In genomic region chr5:137142371-137143243, GRCh38 we compare ENCODE assay signal across 8 cellular contexts.
A peak's percentile ranks its signal among the peaks of the same experiment; 100 is the strongest.
DNase-seq lines count a peak whose midpoint lies in the region; ATAC-seq and TF ChIP-seq lines count a peak whose summit lies in the region.

No MANE protein-coding gene starts in this region.

- H3K9me3 Mint-ChIP-seq in activated naive CD4-positive, alpha-beta T cell treated with anti-CD3 and anti-CD28 coated beads, Interleukin-2, amount 50 U/mL, for 72 hours = peaks cover 0 to 3% of the 10 kb centered on the region in 2 donors

- 51 to 63% methylated on average over 5 of the region's 5 CpGs for WGBS in lower leg skin, 2 donors

- ATAC-seq in HG02763 (IDR thresholded peaks at IDR 0.05; ENCODE audit: unreplicated experiment) (peak; percentile 63), SK-N-SH treated with all-trans-retinoic acid at 6 μM for 48 hours (peak; percentile 78)
- ATAC-seq in activated naive CD4-positive, alpha-beta T cell treated with anti-CD3 and anti-CD28 coated beads, Interleukin-2, amount 50 U/mL, for 72 hours = no peak

- no peak for TF ChIP-seq POLR2A in lower leg skin (IDR thresholded peaks at IDR 0.05)

- H3K4me3 ChIP-seq in lower leg skin (ENCODE audit: low read depth, poor library complexity, severe bottlenecking) = no peak overlapping the region

- H3K36me3 Mint-ChIP-seq in activated naive CD4-positive, alpha-beta T cell treated with anti-CD3 and anti-CD28 coated beads, Interleukin-2, amount 50 U/mL, for 72 hours = no peaks in the 10 kb centered on the region

- DNase-seq in GM04504 (ENCODE audit: low read depth) (peak; percentile 90), lower leg skin (ENCODE audit: low spot score in 2 of 2) (peak; percentile 31 to 89), NCI-H2227 (lab: John Stamatoyannopoulos, UW; ENCODE audit: unreplicated experiment) (no peak), NCI-H2081 (lab: John Stamatoyannopoulos, UW) (no peak), NCI-H128 (lab: John Stamatoyannopoulos, UW; ENCODE audit: unreplicated experiment) (no peak)
- no peak for DNase-seq in activated naive CD4-positive, alpha-beta T cell treated with anti-CD3 and anti-CD28 coated beads, Interleukin-2, amount 50 U/mL, for 72 hours (ENCODE audit: low spot score in 2 of 2)

- TF ChIP-seq CTCF in lower leg skin (IDR thresholded peaks at IDR 0.05) = no peak

- intact Hi-C loops in lower leg skin (cut with DNase I; ENCODE audit: low total_unique reads) = no loop called here

- H3K27ac Mint-ChIP-seq in activated naive CD4-positive, alpha-beta T cell treated with anti-CD3 and anti-CD28 coated beads, Interleukin-2, amount 50 U/mL, for 72 hours = no peak overlapping the region

TF ChIP-seq in SK-N-SH treated with all-trans-retinoic acid at 6 μM for 48 hours, 23 proteins besides CTCF, POLR2A, EP300 and RAD21:
- TF ChIP-seq OSR1 (CRISPR knock-in tag; IDR thresholded peaks at IDR 0.05) (no peak), CSDC2 (CRISPR knock-in tag; IDR thresholded peaks at IDR 0.05) (no peak), ZNF70 (CRISPR knock-in tag; IDR thresholded peaks at IDR 0.05) (no peak), ZFP30 (CRISPR knock-in tag; IDR thresholded peaks at IDR 0.05) (no peak), GLIS3 (CRISPR knock-in tag; IDR thresholded peaks at IDR 0.05) (no peak), ZNF8 (CRISPR knock-in tag; IDR thresholded peaks at IDR 0.05) (no peak), ARNTL (CRISPR knock-in tag; IDR thresholded peaks at IDR 0.05; ENCODE audit: borderline replicate concordance, low read depth) (no peak), PPARA (CRISPR knock-in tag; IDR thresholded peaks at IDR 0.05; ENCODE audit: borderline replicate concordance) (no peak), SNAI2 (CRISPR knock-in tag; IDR thresholded peaks at IDR 0.05) (no peak), TOX (CRISPR knock-in tag; IDR thresholded peaks at IDR 0.05; ENCODE audit: borderline replicate concordance) (no peak), PATZ1 (CRISPR knock-in tag; IDR thresholded peaks at IDR 0.05; ENCODE audit: borderline replicate concordance) (no peak), ISL1 (CRISPR knock-in tag; IDR thresholded peaks at IDR 0.05) (no peak), ZFP3 (CRISPR knock-in tag; IDR thresholded peaks at IDR 0.05) (no peak), CSRNP3 (CRISPR knock-in tag; IDR thresholded peaks at IDR 0.05) (no peak), ZC3H10 (CRISPR knock-in tag; IDR thresholded peaks at IDR 0.05) (no peak), BACH2 (CRISPR knock-in tag; IDR thresholded peaks at IDR 0.05; ENCODE audit: borderline replicate concordance) (no peak), CREB5 (CRISPR knock-in tag; IDR thresholded peaks at IDR 0.05; ENCODE audit: low read depth) (no peak)

Comparison
In these comparisons a context has a peak if more than half of its experiments do, and no peak if none do; other contexts are left out.
1. DNase-seq: peak in GM04504 (single experiment) and lower leg skin (2 of 2); none in NCI-H2227 (single experiment), activated naive CD4-positive, alpha-beta T cell treated with anti-CD3 and anti-CD28 coated beads, Interleukin-2, amount 50 U/mL, for 72 hours (0 of 2), NCI-H2081 (0 of 2) and NCI-H128 (single experiment).
2. ATAC-seq: peak in HG02763 (single experiment) and SK-N-SH treated with all-trans-retinoic acid at 6 μM for 48 hours (single experiment); none in activated naive CD4-positive, alpha-beta T cell treated with anti-CD3 and anti-CD28 coated beads, Interleukin-2, amount 50 U/mL, for 72 hours (0 of 2).